Comparison of ENCODE assay signal across 17 cellular contexts in genomic region chr9:123119566-123119965, GRCh38.
DNase-seq lines count a peak whose midpoint lies in the region; ATAC-seq and TF ChIP-seq lines count a peak whose summit lies in the region.
"Had no signal": no experiment of that assay in that cellular context is flagged by ENCODE, and none has a peak within 500 bp of the region (broad histone marks: within the 10 kb centered on the region; RNA-seq: fewer than 3 reads in every experiment).

No MANE protein-coding gene starts in this region.

- no peak for DNase-seq in activated T-cell treated with anti-CD3 and anti-CD28 coated beads, Interleukin-2, amount 50 U/mL, for 24 hours
- DNase-seq in activated T-cell treated with anti-CD3 and anti-CD28 coated beads for 4 hours = no peak
- DNase-seq in chondrocyte (ENCODE audit: low spot score) = no peak
- no peak for DNase-seq in mucosa of descending colon
- DNase-seq in type B pancreatic cell (ENCODE audit: extremely low spot score, unreplicated experiment) = no peak
- no peak for DNase-seq in HK-2 (ENCODE audit: unreplicated experiment)
- DNase-seq: activated CD4-positive, CD25-positive, alpha-beta regulatory T cell; adrenal gland; CD4-positive, alpha-beta T cell; gastrocnemius medialis; nephron progenitor cell; SHP77; uterus had no signal

- peaks cover 7% of the 10 kb centered on the region for H3K4me1 ChIP-seq in mucosa of descending colon (ENCODE audit: low read depth)
- H3K4me1 ChIP-seq: adrenal gland, uterus had no signal

- peaks cover 8% of the 10 kb centered on the region for H3K4me1 Mint-ChIP-seq in activated T-cell treated with anti-CD3 and anti-CD28 coated beads, Interleukin-2, amount 50 U/mL, for 24 hours (ENCODE audit: low read depth)
- H3K4me1 Mint-ChIP-seq in chondrocyte (ENCODE audit: low read depth) (peaks cover 45% of the 10 kb centered on the region), type B pancreatic cell (ENCODE audit: unreplicated experiment) (peaks cover 26% of the 10 kb centered on the region)

- peaks cover 30% of the 10 kb centered on the region for H3K36me3 Mint-ChIP-seq in activated T-cell treated with anti-CD3 and anti-CD28 coated beads, Interleukin-2, amount 50 U/mL, for 24 hours (ENCODE audit: low read depth)
- H3K36me3 Mint-ChIP-seq in chondrocyte (ENCODE audit: low read depth) (peaks cover 3% of the 10 kb centered on the region), type B pancreatic cell (peaks cover 26% of the 10 kb centered on the region)

- no peak overlapping the region for H3K4me3 ChIP-seq in mucosa of descending colon
- H3K4me3 ChIP-seq: adrenal gland, coronary artery, gastrocnemius medialis, uterus had no signal

- H3K27me3 Mint-ChIP-seq in activated T-cell treated with anti-CD3 and anti-CD28 coated beads, Interleukin-2, amount 50 U/mL, for 24 hours = no peaks in the 10 kb centered on the region
- H3K27me3 Mint-ChIP-seq in chondrocyte (ENCODE audit: low read depth) (no peaks in the 10 kb centered on the region), type B pancreatic cell (no peaks in the 10 kb centered on the region)
- H3K27me3 Mint-ChIP-seq: CD4-positive, alpha-beta T cell; stimulated activated naive CD8-positive, alpha-beta T cell treated with anti-CD3 and anti-CD28 coated beads, Interleukin-15, Interleukin-2, amounts not matched to agents 100 ng/mL and 50 ng/mL, for 24 hours had no signal

- intact Hi-C loops in mucosa of descending colon (cut with DNase I, micrococcal nuclease) = no loop called here

- peak; percentile 38 for ATAC-seq in mucosa of descending colon
- no peak for ATAC-seq in GM18520 (IDR thresholded peaks at IDR 0.05; ENCODE audit: unreplicated experiment)
- no peak for ATAC-seq in SK-N-SH treated with all-trans-retinoic acid at 6 μM for 48 hours
- ATAC-seq: gastrocnemius medialis had no signal

- H3K4me3 Mint-ChIP-seq in activated T-cell treated with anti-CD3 and anti-CD28 coated beads, Interleukin-2, amount 50 U/mL, for 24 hours = no peak overlapping the region
- H3K4me3 Mint-ChIP-seq in chondrocyte (ENCODE audit: unreplicated experiment) (no peak overlapping the region), type B pancreatic cell (no peak overlapping the region)
- H3K4me3 Mint-ChIP-seq: CD4-positive, alpha-beta T cell; nephron progenitor cell; stimulated activated naive CD8-positive, alpha-beta T cell treated with anti-CD3 and anti-CD28 coated beads, Interleukin-15, Interleukin-2, amounts not matched to agents 100 ng/mL and 50 ng/mL, for 24 hours had no signal

- peak overlapping the region; percentile 65 for H3K27ac Mint-ChIP-seq in activated T-cell treated with anti-CD3 and anti-CD28 coated beads, Interleukin-2, amount 50 U/mL, for 24 hours
- H3K27ac Mint-ChIP-seq in chondrocyte (ENCODE audit: unreplicated experiment) (peak overlapping the region; percentile 57), type B pancreatic cell (peak overlapping the region; percentile 66)
- H3K27ac Mint-ChIP-seq: CD4-positive, alpha-beta T cell; nephron progenitor cell; stimulated activated naive CD8-positive, alpha-beta T cell treated with anti-CD3 and anti-CD28 coated beads, Interleukin-15, Interleukin-2, amounts not matched to agents 100 ng/mL and 50 ng/mL, for 24 hours had no signal

- TF ChIP-seq CTCF in chondrocyte (IDR thresholded peaks at IDR 0.05) (no peak), mucosa of descending colon (IDR thresholded peaks at IDR 0.05) (no peak), type B pancreatic cell (conservative IDR thresholded peaks at IDR 0.05) (no peak)

- no peaks in the 10 kb centered on the region for H3K9me3 Mint-ChIP-seq in activated T-cell treated with anti-CD3 and anti-CD28 coated beads, Interleukin-2, amount 50 U/mL, for 24 hours
- H3K9me3 Mint-ChIP-seq in chondrocyte (ENCODE audit: low read depth) (no peaks in the 10 kb centered on the region), type B pancreatic cell (no peaks in the 10 kb centered on the region)
- H3K9me3 Mint-ChIP-seq: CD4-positive, alpha-beta T cell; nephron progenitor cell; stimulated activated naive CD8-positive, alpha-beta T cell treated with anti-CD3 and anti-CD28 coated beads, Interleukin-15, Interleukin-2, amounts not matched to agents 100 ng/mL and 50 ng/mL, for 24 hours had no signal

- H3K9me3 ChIP-seq in mucosa of descending colon = no peaks in the 10 kb centered on the region
- H3K9me3 ChIP-seq: adrenal gland, gastrocnemius medialis, uterus had no signal

- peaks cover 5% of the 10 kb centered on the region for H3K36me3 ChIP-seq in mucosa of descending colon (ENCODE audit: low read depth)
- H3K36me3 ChIP-seq: adrenal gland, gastrocnemius medialis, uterus had no signal

TF ChIP-seq in SK-N-SH treated with all-trans-retinoic acid at 6 μM for 48 hours, 23 proteins besides CTCF, POLR2A, EP300 and RAD21:
- TF ChIP-seq ZFP3 (CRISPR knock-in tag; IDR thresholded peaks at IDR 0.05) (no peak), OSR1 (CRISPR knock-in tag; IDR thresholded peaks at IDR 0.05) (no peak), ZNF8 (CRISPR knock-in tag; IDR thresholded peaks at IDR 0.05) (no peak), ZNF565 (CRISPR knock-in tag; conservative IDR thresholded peaks at IDR 0.05; ENCODE audit: low read depth) (no peak), TOX (CRISPR knock-in tag; IDR thresholded peaks at IDR 0.05; ENCODE audit: borderline replicate concordance) (no peak), ARNTL (CRISPR knock-in tag; IDR thresholded peaks at IDR 0.05; ENCODE audit: borderline replicate concordance, low read depth) (no peak), ISL1 (CRISPR knock-in tag; IDR thresholded peaks at IDR 0.05) (no peak), POU6F1 (CRISPR knock-in tag; IDR thresholded peaks at IDR 0.05; ENCODE audit: borderline replicate concordance, low read depth) (no peak), TCF4 (CRISPR knock-in tag; IDR thresholded peaks at IDR 0.05; ENCODE audit: borderline replicate concordance) (no peak), PPARA (CRISPR knock-in tag; IDR thresholded peaks at IDR 0.05; ENCODE audit: borderline replicate concordance) (no peak), ESRRG (CRISPR knock-in tag; IDR thresholded peaks at IDR 0.05) (no peak), RARB (CRISPR knock-in tag; IDR thresholded peaks at IDR 0.05) (no peak), ZC3H10 (CRISPR knock-in tag; IDR thresholded peaks at IDR 0.05) (no peak), ZNF70 (CRISPR knock-in tag; IDR thresholded peaks at IDR 0.05) (no peak), CSDC2 (CRISPR knock-in tag; IDR thresholded peaks at IDR 0.05) (no peak), GLIS3 (CRISPR knock-in tag; IDR thresholded peaks at IDR 0.05) (no peak), CSRNP3 (CRISPR knock-in tag; IDR thresholded peaks at IDR 0.05) (no peak), PATZ1 (CRISPR knock-in tag; IDR thresholded peaks at IDR 0.05; ENCODE audit: borderline replicate concordance) (no peak), BACH2 (CRISPR knock-in tag; IDR thresholded peaks at IDR 0.05; ENCODE audit: borderline replicate concordance) (no peak), SNAI2 (CRISPR knock-in tag; IDR thresholded peaks at IDR 0.05) (no peak)
